1 cellular context compared by ENCODE assay signal in genomic region chr20:62513991-62514390, GRCh38.
TF ChIP-seq lines count a peak whose summit lies in the region.

No MANE protein-coding gene starts in this region.

TF ChIP-seq in H1, 55 proteins besides CTCF, POLR2A, EP300 and RAD21:
- TF ChIP-seq KDM4A (IDR thresholded peaks at IDR 0.05; ENCODE audit: low read depth, low read length, severe bottlenecking): no peak
- no peak for TF ChIP-seq ATF3 (IDR thresholded peaks at IDR 0.05; ENCODE audit: insufficient read depth, low read depth, low read length)
- no peak for TF ChIP-seq POU5F1 (IDR thresholded peaks at IDR 0.05; ENCODE audit: low read depth, low read length)
- no peak for TF ChIP-seq TCF12 (IDR thresholded peaks at IDR 0.05; ENCODE audit: low read depth, low read length)
- no peak for TF ChIP-seq ATF2 (IDR thresholded peaks at IDR 0.05; ENCODE audit: low read length)
- TF ChIP-seq POLR2AphosphoS5 (IDR thresholded peaks at IDR 0.05; ENCODE audit: low read depth, low read length): no peak
- no peak for TF ChIP-seq EGR1 (IDR thresholded peaks at IDR 0.05; ENCODE audit: borderline replicate concordance, low read depth, low read length)
- TF ChIP-seq YY1 (IDR thresholded peaks at IDR 0.05; ENCODE audit: low read depth, low read length): no peak
- no peak for TF ChIP-seq RBBP5 (IDR thresholded peaks at IDR 0.05; ENCODE audit: borderline replicate concordance, low read depth, low read length)
